38 cellular contexts compared by ENCODE assay signal in the genomic region with DNA sequence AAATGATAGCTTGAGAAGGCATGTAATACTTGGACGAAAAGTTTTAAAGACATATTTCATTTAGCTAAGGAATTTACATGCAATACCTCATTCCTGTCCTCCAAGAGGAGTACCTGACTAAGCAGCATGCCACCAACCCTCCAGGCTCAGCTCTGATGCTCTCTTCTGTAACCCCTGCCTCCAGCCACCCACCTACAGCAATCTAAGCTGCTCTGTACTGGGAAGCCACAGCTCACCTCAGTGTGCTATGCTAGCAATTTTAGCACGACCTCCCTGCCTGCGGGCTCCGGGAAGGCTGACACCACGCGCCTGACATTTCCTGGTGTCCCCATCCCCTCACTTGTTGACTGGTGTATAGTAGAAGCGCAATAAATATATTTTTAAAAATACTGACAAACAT. TPM values are rescaled to one million over a fixed set of nuclear protein-coding genes. Genes with fewer than 3 reads are reported as not detected.
"Had no signal": no experiment of that assay in that cellular context is flagged by ENCODE, and none has a peak within 500 bp of the region (broad histone marks: within the 10 kb centered on the region; RNA-seq: fewer than 3 reads in every experiment).

No MANE protein-coding gene starts in this region.

- H3K27me3 ChIP-seq: body of pancreas, foreskin keratinocyte had no signal

- H3K36me3 Mint-ChIP-seq: activated CD4-positive, alpha-beta memory T cell treated with anti-CD3 and anti-CD28 coated beads for 36 hours; activated CD8-positive, alpha-beta memory T cell treated with anti-CD3 and anti-CD28 coated beads, Interleukin-2, amount 10 ng/mL, durations not matched to agents 7 days and 5 days; activated naive CD4-positive, alpha-beta T cell treated with anti-CD3 and anti-CD28 coated beads, Interleukin-2, amount 50 U/mL, for 24 hours; activated naive CD8-positive, alpha-beta T cell treated with anti-CD3 and anti-CD28 coated beads for 36 hours had no signal

- H3K4me3 ChIP-seq: adrenal gland, body of pancreas, coronary artery, esophagus muscularis mucosa, gastrocnemius medialis, heart left ventricle had no signal

- H3K9me3 Mint-ChIP-seq: activated CD4-positive, alpha-beta memory T cell treated with anti-CD3 and anti-CD28 coated beads for 36 hours; activated naive CD4-positive, alpha-beta T cell treated with anti-CD3 and anti-CD28 coated beads for 36 hours; activated naive CD4-positive, alpha-beta T cell treated with anti-CD3 and anti-CD28 coated beads, Interleukin-2, amount 50 U/mL, for 24 hours; activated naive CD8-positive, alpha-beta T cell treated with anti-CD3 and anti-CD28 coated beads for 36 hours; activated naive CD8-positive, alpha-beta T cell treated with anti-CD3 and anti-CD28 coated beads, Interleukin-2, amount 50 U/mL, for 24 hours; activated T-helper 1 cell treated with anti-CD3 and anti-CD28 coated beads, Interleukin-12 subunit alpha, Interleukin-12 subunit beta, Interleukin-2, Interleukin-4 antibody, amounts not matched to agents 30 ng/mL and 10 ng/mL and 1 ng/mL, durations not matched to agents 14 hours and 24 hours and 36 hours; activated T-helper 2 cell treated with anti-CD3 and anti-CD28 coated beads, Interferon-gamma antibody, Interleukin-2, Interleukin-4, amounts not matched to agents 10 μg/mL and 5 μg/mL and 100 μg/mL, durations not matched to agents 14 hours and 24 hours and 36 hours; dendritic cell treated with granulocyte-macrophage colony-stimulating factor and Interleukin-4, amounts not matched to agents 40 ng/mL and 50 ng/mL, for 4 days; effector memory CD8-positive, alpha-beta T cell; T-helper 2 cell treated with Interferon-gamma antibody and Interleukin-4, amounts not matched to agents 5 μg/mL and 100 μg/mL, for 36 hours had no signal

- H3K36me3 ChIP-seq: adrenal gland, esophagus muscularis mucosa, gastrocnemius medialis, heart left ventricle, WERI-Rb-1 had no signal

- H3K27me3 Mint-ChIP-seq: activated CD4-positive, alpha-beta memory T cell treated with anti-CD3 and anti-CD28 coated beads for 36 hours; activated CD4-positive, alpha-beta T cell treated with anti-CD3 and anti-CD28 coated beads for 36 hours; activated CD8-positive, alpha-beta memory T cell treated with anti-CD3 and anti-CD28 coated beads, Interleukin-2, amount 10 ng/mL, durations not matched to agents 7 days and 5 days; activated naive CD4-positive, alpha-beta T cell treated with anti-CD3 and anti-CD28 coated beads, Interleukin-2, amount 50 U/mL, for 24 hours; activated naive CD8-positive, alpha-beta T cell treated with anti-CD3 and anti-CD28 coated beads for 36 hours; activated naive CD8-positive, alpha-beta T cell treated with anti-CD3 and anti-CD28 coated beads, Interleukin-2, amount 50 U/mL, for 24 hours; dendritic cell treated with granulocyte-macrophage colony-stimulating factor and Interleukin-4, amounts not matched to agents 40 ng/mL and 50 ng/mL, for 4 days; T-helper 17 cell had no signal

- FAIRE-seq: bronchial epithelial cell had no signal

- H3K4me1 Mint-ChIP-seq: activated CD8-positive, alpha-beta memory T cell treated with anti-CD3 and anti-CD28 coated beads, Interleukin-2, amount 10 ng/mL, durations not matched to agents 7 days and 5 days; activated naive CD4-positive, alpha-beta T cell treated with anti-CD3 and anti-CD28 coated beads, Interleukin-2, amount 50 U/mL, for 24 hours; activated naive CD8-positive, alpha-beta T cell treated with anti-CD3 and anti-CD28 coated beads for 36 hours; central memory CD8-positive, alpha-beta T cell had no signal

- H3K4me1 ChIP-seq: adrenal gland, body of pancreas, esophagus muscularis mucosa, foreskin keratinocyte, gastrocnemius medialis, heart left ventricle had no signal

- H3K4me3 Mint-ChIP-seq: activated CD4-positive, alpha-beta memory T cell treated with anti-CD3 and anti-CD28 coated beads for 36 hours; activated CD4-positive, alpha-beta T cell treated with anti-CD3 and anti-CD28 coated beads for 36 hours; activated CD4-positive, alpha-beta T cell treated with anti-CD3 and anti-CD28 coated beads, Interleukin-2, amount 10 ng/mL, durations not matched to agents 24 days and 14 days; activated CD8-positive, alpha-beta memory T cell treated with anti-CD3 and anti-CD28 coated beads, Interleukin-2, amount 10 ng/mL, durations not matched to agents 7 days and 5 days; activated CD8-positive, alpha-beta T cell treated with anti-CD3 and anti-CD28 coated beads, Interleukin-2, amount 10 ng/mL, durations not matched to agents 7 days and 5 days; activated naive CD4-positive, alpha-beta T cell treated with anti-CD3 and anti-CD28 coated beads for 36 hours; activated naive CD4-positive, alpha-beta T cell treated with anti-CD3 and anti-CD28 coated beads, Interleukin-2, amount 50 U/mL, for 24 hours; activated naive CD8-positive, alpha-beta T cell treated with anti-CD3 and anti-CD28 coated beads for 36 hours; activated naive CD8-positive, alpha-beta T cell treated with anti-CD3 and anti-CD28 coated beads, Interleukin-2, amount 50 U/mL, for 24 hours; activated T-helper 1 cell treated with anti-CD3 and anti-CD28 coated beads, Interleukin-12 subunit alpha, Interleukin-12 subunit beta, Interleukin-2, Interleukin-4 antibody, amounts not matched to agents 30 ng/mL and 10 ng/mL and 1 ng/mL, durations not matched to agents 14 hours and 24 hours and 36 hours; central memory CD8-positive, alpha-beta T cell; dendritic cell treated with granulocyte-macrophage colony-stimulating factor and Interleukin-4, amounts not matched to agents 40 ng/mL and 50 ng/mL, for 4 days; effector memory CD8-positive, alpha-beta T cell; T-helper 17 cell; T-helper 2 cell treated with Interferon-gamma antibody and Interleukin-4, amounts not matched to agents 5 μg/mL and 100 μg/mL, for 36 hours had no signal

- H3K27ac Mint-ChIP-seq: activated CD4-positive, alpha-beta memory T cell treated with anti-CD3 and anti-CD28 coated beads for 36 hours; activated CD4-positive, alpha-beta T cell treated with anti-CD3 and anti-CD28 coated beads for 36 hours; activated CD4-positive, alpha-beta T cell treated with anti-CD3 and anti-CD28 coated beads, Interleukin-2, amount 10 ng/mL, durations not matched to agents 24 days and 14 days; activated CD8-positive, alpha-beta memory T cell treated with anti-CD3 and anti-CD28 coated beads, Interleukin-2, amount 10 ng/mL, durations not matched to agents 7 days and 5 days; activated CD8-positive, alpha-beta T cell treated with anti-CD3 and anti-CD28 coated beads, Interleukin-2, amount 10 ng/mL, durations not matched to agents 7 days and 5 days; activated naive CD4-positive, alpha-beta T cell treated with anti-CD3 and anti-CD28 coated beads for 36 hours; activated naive CD4-positive, alpha-beta T cell treated with anti-CD3 and anti-CD28 coated beads, Interleukin-2, amount 50 U/mL, for 24 hours; activated naive CD8-positive, alpha-beta T cell treated with anti-CD3 and anti-CD28 coated beads for 36 hours; activated naive CD8-positive, alpha-beta T cell treated with anti-CD3 and anti-CD28 coated beads, Interleukin-2, amount 50 U/mL, for 24 hours; activated T-helper 1 cell treated with anti-CD3 and anti-CD28 coated beads, Interleukin-12 subunit alpha, Interleukin-12 subunit beta, Interleukin-2, Interleukin-4 antibody, amounts not matched to agents 30 ng/mL and 10 ng/mL and 1 ng/mL, durations not matched to agents 14 hours and 24 hours and 36 hours; activated T-helper 2 cell treated with anti-CD3 and anti-CD28 coated beads, Interferon-gamma antibody, Interleukin-2, Interleukin-4, amounts not matched to agents 10 μg/mL and 5 μg/mL and 100 μg/mL, durations not matched to agents 14 hours and 24 hours and 36 hours; dendritic cell treated with granulocyte-macrophage colony-stimulating factor and Interleukin-4, amounts not matched to agents 40 ng/mL and 50 ng/mL, for 4 days; effector memory CD8-positive, alpha-beta T cell; T-helper 17 cell; T-helper 2 cell treated with Interferon-gamma antibody and Interleukin-4, amounts not matched to agents 5 μg/mL and 100 μg/mL, for 36 hours had no signal

- DNase-seq: activated CD4-positive, alpha-beta memory T cell treated with anti-CD3 and anti-CD28 coated beads for 36 hours; activated CD4-positive, alpha-beta T cell treated with anti-CD3 and anti-CD28 coated beads for 36 hours; activated CD4-positive, alpha-beta T cell treated with anti-CD3 and anti-CD28 coated beads, Interleukin-2, amount 10 ng/mL, durations not matched to agents 24 days and 14 days; activated CD4-positive, CD25-positive, alpha-beta regulatory T cell; activated CD4-positive, CD25-positive, alpha-beta regulatory T cell treated with anti-CD3 and anti-CD28 coated beads, Interleukin-2, amount 50 U/mL, for 72 hours; activated CD8-positive, alpha-beta memory T cell treated with anti-CD3 and anti-CD28 coated beads, Interleukin-2, amount 10 ng/mL, durations not matched to agents 7 days and 5 days; activated CD8-positive, alpha-beta memory T cell treated with anti-CD3 and anti-CD28 coated beads, Interleukin-2, amount 50 U/mL, for 4 hours; activated CD8-positive, alpha-beta T cell treated with anti-CD3 and anti-CD28 coated beads, Interleukin-2, amount 10 ng/mL, durations not matched to agents 7 days and 5 days; activated effector memory CD4-positive, alpha-beta T cell treated with anti-CD3 and anti-CD28 coated beads, Interleukin-2, amount 50 U/mL, for 16 hours; activated naive CD4-positive, alpha-beta T cell treated with anti-CD3 and anti-CD28 coated beads for 36 hours; activated naive CD8-positive, alpha-beta T cell treated with anti-CD3 and anti-CD28 coated beads for 36 hours; activated naive CD8-positive, alpha-beta T cell treated with anti-CD3 and anti-CD28 coated beads, Interleukin-2, amount 50 U/mL, for 24 hours; activated T-cell treated with anti-CD3 and anti-CD28 coated beads, Interleukin-2, amount 50 U/mL, for 1 hour; activated T-cell treated with anti-CD3 and anti-CD28 coated beads, Interleukin-2, amount 50 U/mL, for 48 hours; adrenal gland; anterior cingulate cortex; body of pancreas; effector CD4-positive, alpha-beta T cell; effector memory CD8-positive, alpha-beta T cell; erythroblast; foreskin keratinocyte; gastrocnemius medialis; glutamatergic neuron; heart left ventricle; T-helper 1 cell; T-helper 17 cell; T1000; WERI-Rb-1 had no signal

- H3K9me3 ChIP-seq: adrenal gland, body of pancreas, esophagus muscularis mucosa, gastrocnemius medialis, heart left ventricle had no signal

- H3K27ac ChIP-seq: adrenal gland, body of pancreas, coronary artery, esophagus muscularis mucosa, foreskin keratinocyte, gastrocnemius medialis, heart left ventricle, WERI-Rb-1 had no signal

RNA-seq across cellular contexts. Expression of gene GPM6B, which starts 23.2 kb away (rescaled TPM):
- total RNA-seq: activated CD4-positive, alpha-beta memory T cell treated with anti-CD3 and anti-CD28 coated beads for 36 hours; activated CD4-positive, alpha-beta T cell treated with anti-CD3 and anti-CD28 coated beads, Interleukin-2, amount 10 ng/mL, durations not matched to agents 24 days and 14 days; activated CD8-positive, alpha-beta memory T cell treated with anti-CD3 and anti-CD28 coated beads for 36 hours; activated CD8-positive, alpha-beta memory T cell treated with anti-CD3 and anti-CD28 coated beads, Interleukin-2, amount 10 ng/mL, durations not matched to agents 7 days and 5 days; activated CD8-positive, alpha-beta T cell treated with anti-CD3 and anti-CD28 coated beads, Interleukin-2, amount 10 ng/mL, durations not matched to agents 7 days and 5 days; activated naive CD4-positive, alpha-beta T cell treated with anti-CD3 and anti-CD28 coated beads for 36 hours; activated naive CD8-positive, alpha-beta T cell treated with anti-CD3 and anti-CD28 coated beads for 36 hours; activated T-helper 1 cell treated with anti-CD3 and anti-CD28 coated beads, Interleukin-12 subunit alpha, Interleukin-12 subunit beta, Interleukin-2, Interleukin-4 antibody, amounts not matched to agents 30 ng/mL and 10 ng/mL and 1 ng/mL, durations not matched to agents 14 hours and 24 hours and 36 hours; activated T-helper 2 cell treated with anti-CD3 and anti-CD28 coated beads, Interferon-gamma antibody, Interleukin-2, Interleukin-4, amounts not matched to agents 10 μg/mL and 5 μg/mL and 100 μg/mL, durations not matched to agents 14 hours and 24 hours and 36 hours; foreskin keratinocyte; T-helper 17 cell had no signal
